11 cellular contexts compared by ENCODE assay signal in the genomic region with DNA sequence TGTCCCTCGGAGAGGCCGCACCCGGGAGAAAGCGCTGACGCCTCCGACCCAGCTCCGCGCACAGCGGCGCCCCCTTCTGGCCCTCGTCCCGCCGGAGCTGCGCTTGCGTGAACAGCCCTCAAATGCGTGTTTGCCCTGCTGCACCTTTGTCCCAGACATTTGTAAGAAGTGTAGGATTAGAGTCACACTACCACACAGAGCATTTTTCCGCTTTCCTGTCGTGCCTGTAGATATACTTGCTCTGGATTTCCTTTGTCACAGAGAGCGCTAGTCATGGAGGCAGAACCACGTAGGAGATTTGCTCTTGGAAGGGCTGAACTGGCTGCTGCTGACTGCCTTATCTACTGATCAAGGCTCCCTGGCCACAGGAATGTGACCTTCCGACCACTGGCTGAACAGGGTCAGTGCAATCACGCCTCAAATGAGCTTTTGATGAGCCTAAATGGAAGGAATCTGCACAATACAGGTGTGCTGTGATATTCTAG.
A peak's percentile ranks its signal among the peaks of the same experiment; 100 is the strongest.
DNase-seq lines count a peak whose midpoint lies in the region; ATAC-seq and TF ChIP-seq lines count a peak whose summit lies in the region.
"Had no signal": no experiment of that assay in that cellular context is flagged by ENCODE, and none has a peak within 500 bp of the region (broad histone marks: within the 10 kb centered on the region; RNA-seq: fewer than 3 reads in every experiment).

No MANE protein-coding gene starts in this region.

- TF ChIP-seq CTCF in C4-2B (conservative IDR thresholded peaks at IDR 0.05) (peak; percentile 23), osteoblast (IDR thresholded peaks at IDR 0.05; ENCODE audit: extremely low read depth, low read depth, low read length) (no peak)

- ATAC-seq in SK-N-SH treated with all-trans-retinoic acid at 6 μM for 48 hours (peak; percentile 52; the same call in 2 of the 3 replicates), T-helper 17 cell (no peak)

- no peaks in the 10 kb centered on the region for H3K36me3 ChIP-seq in H7 (replicated peaks; ENCODE audit: control insufficient read depth, insufficient read depth, low read length)
- H3K36me3 ChIP-seq in osteoblast (ENCODE audit: insufficient read depth, low read length): no peaks in the 10 kb centered on the region
- H3K36me3 ChIP-seq: cardiac muscle cell had no signal

- no peaks in the 10 kb centered on the region for H3K36me3 Mint-ChIP-seq in T-helper 17 cell (ENCODE audit: low read depth)
- H3K36me3 Mint-ChIP-seq: CD8-positive, alpha-beta memory T cell; naive B cell had no signal

- no peaks in the 10 kb centered on the region for H3K79me2 ChIP-seq in osteoblast (ENCODE audit: insufficient read depth, low read length)

- H3K4me1 ChIP-seq in osteoblast (ENCODE audit: insufficient read depth, low read length): no peaks in the 10 kb centered on the region

- DNase-seq in H7: peak; percentile 86
- peak; percentile 96 for DNase-seq in islet precursor cell
- DNase-seq in NCI-H446 (lab: John Stamatoyannopoulos, UW): no peak
- no peak for DNase-seq in NCI-H2227 treated with DMSO at 0.1 percent for 48 hours (lab: John Stamatoyannopoulos, UW)
- DNase-seq in T-helper 17 cell: no peak
- no peak for DNase-seq in osteoblast (ENCODE audit: insufficient read length, low spot score, missing footprints)
- DNase-seq: CD8-positive, alpha-beta memory T cell; naive B cell had no signal

- H3K4me3 ChIP-seq in H7 (ENCODE audit: insufficient read depth, low read depth, low read length): peak overlapping the region; percentile 19; the same call in 1 of the 2 replicates
- no peak overlapping the region for H3K4me3 ChIP-seq in osteoblast (ENCODE audit: insufficient read depth, low read length)
- H3K4me3 ChIP-seq: cardiac muscle cell had no signal

- no peak overlapping the region for H2AFZ ChIP-seq in osteoblast (ENCODE audit: low read length)

- H3K4me2 ChIP-seq in osteoblast (ENCODE audit: insufficient read depth, low read length): no peak overlapping the region

- no peaks in the 10 kb centered on the region for H3K4me1 Mint-ChIP-seq in T-helper 17 cell
- H3K4me1 Mint-ChIP-seq: CD8-positive, alpha-beta memory T cell; naive B cell had no signal

- no peak overlapping the region for H3K27ac Mint-ChIP-seq in T-helper 17 cell
- H3K27ac Mint-ChIP-seq: CD8-positive, alpha-beta memory T cell; naive B cell had no signal

- H3K27me3 ChIP-seq in H7 (ENCODE audit: control insufficient read depth, insufficient read depth, low read length) (peaks cover 2% of the 10 kb centered on the region; the same call in 1 of the 2 replicates), osteoblast (ENCODE audit: insufficient read depth, low read length) (no peaks in the 10 kb centered on the region)
- H3K27me3 ChIP-seq: cardiac muscle cell had no signal

- no peak overlapping the region for H3K4me3 Mint-ChIP-seq in T-helper 17 cell
- H3K4me3 Mint-ChIP-seq: CD8-positive, alpha-beta memory T cell; naive B cell had no signal

- H4K20me1 ChIP-seq in osteoblast (ENCODE audit: insufficient read depth, low read length): no peaks in the 10 kb centered on the region

- H3K9me3 ChIP-seq in T-helper 17 cell (ENCODE audit: control insufficient read depth, low read length, poor library complexity, severe bottlenecking) (no peaks in the 10 kb centered on the region), osteoblast (ENCODE audit: low read depth, low read length) (peaks cover 1% of the 10 kb centered on the region)

- peaks cover 5% of the 10 kb centered on the region for H3K27me3 Mint-ChIP-seq in T-helper 17 cell
- H3K27me3 Mint-ChIP-seq: CD8-positive, alpha-beta memory T cell had no signal

- no peak overlapping the region for H3K27ac ChIP-seq in C4-2B
- H3K27ac ChIP-seq in osteoblast (ENCODE audit: low read depth, low read length): no peak overlapping the region
- H3K27ac ChIP-seq: cardiac muscle cell had no signal

TF ChIP-seq in SK-N-SH treated with all-trans-retinoic acid at 6 μM for 48 hours, 23 proteins besides CTCF, POLR2A, EP300 and RAD21:
- no peak for TF ChIP-seq TOX (CRISPR knock-in tag; IDR thresholded peaks at IDR 0.05; ENCODE audit: borderline replicate concordance)
- no peak for TF ChIP-seq ARNTL (CRISPR knock-in tag; IDR thresholded peaks at IDR 0.05; ENCODE audit: borderline replicate concordance, low read depth)
- no peak for TF ChIP-seq ZNF70 (CRISPR knock-in tag; IDR thresholded peaks at IDR 0.05)
- TF ChIP-seq SNAI2 (CRISPR knock-in tag; IDR thresholded peaks at IDR 0.05): no peak
- no peak for TF ChIP-seq CSDC2 (CRISPR knock-in tag; IDR thresholded peaks at IDR 0.05)
- TF ChIP-seq ZNF8 (CRISPR knock-in tag; IDR thresholded peaks at IDR 0.05): no peak
- no peak for TF ChIP-seq TCF4 (CRISPR knock-in tag; IDR thresholded peaks at IDR 0.05; ENCODE audit: borderline replicate concordance)
- TF ChIP-seq OSR1 (CRISPR knock-in tag; IDR thresholded peaks at IDR 0.05): no peak
- TF ChIP-seq, protein P1, sequence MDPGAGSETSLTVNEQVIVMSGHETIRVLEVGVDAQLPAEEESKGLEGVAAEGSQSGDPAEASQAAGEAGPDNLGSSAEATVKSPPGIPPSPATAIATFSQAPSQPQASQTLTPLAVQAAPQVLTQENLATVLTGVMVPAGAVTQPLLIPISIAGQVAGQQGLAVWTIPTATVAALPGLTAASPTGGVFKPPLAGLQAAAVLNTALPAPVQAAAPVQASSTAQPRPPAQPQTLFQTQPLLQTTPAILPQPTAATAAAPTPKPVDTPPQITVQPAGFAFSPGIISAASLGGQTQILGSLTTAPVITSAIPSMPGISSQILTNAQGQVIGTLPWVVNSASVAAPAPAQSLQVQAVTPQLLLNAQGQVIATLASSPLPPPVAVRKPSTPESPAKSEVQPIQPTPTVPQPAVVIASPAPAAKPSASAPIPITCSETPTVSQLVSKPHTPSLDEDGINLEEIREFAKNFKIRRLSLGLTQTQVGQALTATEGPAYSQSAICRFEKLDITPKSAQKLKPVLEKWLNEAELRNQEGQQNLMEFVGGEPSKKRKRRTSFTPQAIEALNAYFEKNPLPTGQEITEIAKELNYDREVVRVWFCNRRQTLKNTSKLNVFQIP (CRISPR knock-in tag; IDR thresholded peaks at IDR 0.05; ENCODE audit: borderline replicate concordance, low read depth): no peak
- TF ChIP-seq, protein P2, sequence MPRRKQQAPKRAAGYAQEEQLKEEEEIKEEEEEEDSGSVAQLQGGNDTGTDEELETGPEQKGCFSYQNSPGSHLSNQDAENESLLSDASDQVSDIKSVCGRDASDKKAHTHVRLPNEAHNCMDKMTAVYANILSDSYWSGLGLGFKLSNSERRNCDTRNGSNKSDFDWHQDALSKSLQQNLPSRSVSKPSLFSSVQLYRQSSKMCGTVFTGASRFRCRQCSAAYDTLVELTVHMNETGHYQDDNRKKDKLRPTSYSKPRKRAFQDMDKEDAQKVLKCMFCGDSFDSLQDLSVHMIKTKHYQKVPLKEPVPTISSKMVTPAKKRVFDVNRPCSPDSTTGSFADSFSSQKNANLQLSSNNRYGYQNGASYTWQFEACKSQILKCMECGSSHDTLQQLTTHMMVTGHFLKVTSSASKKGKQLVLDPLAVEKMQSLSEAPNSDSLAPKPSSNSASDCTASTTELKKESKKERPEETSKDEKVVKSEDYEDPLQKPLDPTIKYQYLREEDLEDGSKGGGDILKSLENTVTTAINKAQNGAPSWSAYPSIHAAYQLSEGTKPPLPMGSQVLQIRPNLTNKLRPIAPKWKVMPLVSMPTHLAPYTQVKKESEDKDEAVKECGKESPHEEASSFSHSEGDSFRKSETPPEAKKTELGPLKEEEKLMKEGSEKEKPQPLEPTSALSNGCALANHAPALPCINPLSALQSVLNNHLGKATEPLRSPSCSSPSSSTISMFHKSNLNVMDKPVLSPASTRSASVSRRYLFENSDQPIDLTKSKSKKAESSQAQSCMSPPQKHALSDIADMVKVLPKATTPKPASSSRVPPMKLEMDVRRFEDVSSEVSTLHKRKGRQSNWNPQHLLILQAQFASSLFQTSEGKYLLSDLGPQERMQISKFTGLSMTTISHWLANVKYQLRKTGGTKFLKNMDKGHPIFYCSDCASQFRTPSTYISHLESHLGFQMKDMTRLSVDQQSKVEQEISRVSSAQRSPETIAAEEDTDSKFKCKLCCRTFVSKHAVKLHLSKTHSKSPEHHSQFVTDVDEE (CRISPR knock-in tag; IDR thresholded peaks at IDR 0.05): no peak

Comparison
In these comparisons a context has a peak if more than half of its experiments do, and no peak if none do; other contexts are left out.
1. DNase-seq: peak in H7 (single experiment) and islet precursor cell (single experiment); none in NCI-H446 (0 of 2), NCI-H2227 treated with DMSO at 0.1 percent for 48 hours (single experiment), T-helper 17 cell (0 of 3) and osteoblast (single experiment).